Comparison of ENCODE assay signal across 8 cellular contexts in the genomic region with DNA sequence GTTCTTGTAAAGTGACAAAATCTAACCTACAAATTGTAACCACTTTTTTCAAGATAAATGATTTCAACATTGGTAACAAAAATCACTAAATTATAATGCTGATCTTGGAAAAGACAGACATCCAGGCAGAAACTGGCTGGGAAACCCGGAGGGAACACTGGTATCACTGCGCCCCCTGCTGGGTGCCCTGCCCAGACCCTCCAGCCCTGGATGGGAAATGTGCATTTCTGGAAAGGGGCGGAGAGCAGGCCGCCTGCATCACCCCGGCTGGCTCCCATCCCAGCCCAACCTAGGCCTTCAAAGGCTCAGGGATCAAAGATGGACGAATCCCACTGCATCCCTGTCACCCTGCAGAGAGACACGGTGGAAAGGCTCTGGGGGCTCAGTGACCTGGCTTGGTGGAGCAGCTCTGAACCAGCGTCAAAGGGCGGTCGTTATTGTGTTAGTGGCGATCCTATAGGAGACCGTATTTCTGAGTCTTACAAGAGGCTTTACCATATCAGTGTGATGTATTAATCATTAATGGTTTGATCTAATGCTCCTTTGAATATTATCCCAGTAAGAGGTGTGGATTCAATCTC. TPM values are rescaled to one million over a fixed set of nuclear protein-coding genes. Genes with fewer than 3 reads are reported as not detected.
DNase-seq lines count a peak whose midpoint lies in the region; ATAC-seq, FAIRE-seq and TF ChIP-seq lines count a peak whose summit lies in the region.

No MANE protein-coding gene starts in this region.

- H3K36me3 ChIP-seq in PC-9 (ENCODE audit: low read depth) = no peaks in the 10 kb centered on the region

- intact Hi-C loops in PC-9 (cut with micrococcal nuclease; ENCODE audit: unreplicated experiment) = loop anchor here (1.0 to 10.0 kb wide), 4 partner anchors 136 to 378 kb away; no protein-coding TSS in a partner anchor

- no peaks in the 10 kb centered on the region for H3K9me2 ChIP-seq in PC-9 (ENCODE audit: insufficient read depth)

- H3K4me2 ChIP-seq in PC-9 = no peak overlapping the region

- H3K9me3 ChIP-seq in PC-9 (ENCODE audit: insufficient read depth, low read depth) = no peaks in the 10 kb centered on the region

- no peaks in the 10 kb centered on the region for H3K4me1 ChIP-seq in PC-9 (replicated peaks; ENCODE audit: insufficient read depth)

- CTCF ChIA-PET in PC-9 (lab: Charles Lee) = interaction anchor here (0.8 to 2.3 kb wide), 4 partner anchors 136 to 228 kb away, joined by 4 to 8 read pairs (median 6); no protein-coding TSS in a partner anchor

- ATAC-seq in HG02884 (IDR thresholded peaks at IDR 0.05; ENCODE audit: unreplicated experiment) = no peak

- no peaks in the 10 kb centered on the region for H3K79me2 ChIP-seq in PC-9 (ENCODE audit: low read depth)

- BruUV-seq in PC-9 (replicated peaks; lab: Mats Ljungman, UMichigan) = no TSS peak

- peak; percentile 91 for TF ChIP-seq CTCF in PC-9 (conservative IDR thresholded peaks at IDR 0.05)

- H2AFZ ChIP-seq in PC-9 = no peak overlapping the region

- FAIRE-seq in frontal cortex (lab: Jason Lieb, UNC) = peak; percentile 82

- H3F3A ChIP-seq in PC-9 (ENCODE audit: insufficient read depth, low read depth) = no peaks in the 10 kb centered on the region; the same call in 1 of the 2 replicates

- H3K4me3 ChIP-seq in PC-9 = no peak overlapping the region

- no peaks in the 10 kb centered on the region for H3K27me3 ChIP-seq in PC-9 (ENCODE audit: insufficient read depth, low read depth)

- H4K20me1 ChIP-seq in PC-9 (ENCODE audit: insufficient read depth) = no peaks in the 10 kb centered on the region

- POLR2A ChIA-PET in PC-9 (lab: Charles Lee; ENCODE audit: unreplicated experiment) = no interaction called here

- H3K27ac ChIP-seq in PC-9 = no peak overlapping the region

- DNase-seq in COLO668 (lab: John Stamatoyannopoulos, UW; ENCODE audit: unreplicated experiment) = peak; percentile 76
- peak; percentile 38 for DNase-seq in HS-5 (ENCODE audit: low read depth)
- peak in 1 of 2 experiments; percentile 82 for DNase-seq in PC-9
- DNase-seq in activated naive CD4-positive, alpha-beta T cell (lab: John Stamatoyannopoulos, UW) = peak in 3 of 4 experiments; percentile 8 to 31 (median 11)
- peak; percentile 78 to 91 for DNase-seq in frontal cortex (ENCODE audit: low spot score in 2 of 2)
- DNase-seq in occipital lobe (lab: John Stamatoyannopoulos, UW) = peak; percentile 49
- peak; percentile 87 for DNase-seq in ureter (ENCODE audit: low spot score)

RNA-seq across cellular contexts. Expression of a gene that starts 37.3 kb away (rescaled TPM):
- 21.0 and 26.1 TPM in 2 replicates for total RNA-seq in PC-9 (2021)
- total RNA-seq in frontal cortex = 26.1 TPM
- total RNA-seq in occipital lobe = 34.9 TPM
- total RNA-seq in ureter = 49.5 TPM

RNA-seq across cellular contexts. Expression of a gene that starts 37.3 kb away (rescaled TPM):
- total RNA-seq in PC-9 (2021) (17.4 and 17.9 TPM in 2 replicates), frontal cortex (11.8 TPM), occipital lobe (18.9 TPM), ureter (29.5 TPM)
